In the genomic region with DNA sequence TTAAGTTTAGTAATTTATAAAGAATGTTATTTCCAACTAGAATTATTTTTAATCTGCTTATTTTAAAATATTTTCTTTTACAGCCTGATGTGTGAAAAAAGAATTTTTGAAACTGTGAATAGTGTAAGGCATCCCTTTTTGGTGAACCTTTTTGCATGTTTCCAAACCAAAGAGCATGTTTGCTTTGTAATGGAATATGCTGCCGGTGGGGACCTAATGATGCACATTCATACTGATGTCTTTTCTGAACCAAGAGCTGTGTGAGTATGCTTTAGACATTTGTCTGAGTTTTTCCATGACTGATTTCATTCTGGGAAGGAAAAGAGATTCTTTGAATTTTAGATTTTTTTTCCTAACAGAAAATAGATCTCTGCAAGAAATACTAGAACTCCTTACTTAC, we compare ENCODE assay signal across 19 cellular contexts.
DNase-seq lines count a peak whose midpoint lies in the region; ATAC-seq, FAIRE-seq and TF ChIP-seq lines count a peak whose summit lies in the region.
"Had no signal": no experiment of that assay in that cellular context is flagged by ENCODE, and none has a peak within 500 bp of the region (broad histone marks: within the 10 kb centered on the region; RNA-seq: fewer than 3 reads in every experiment).

No MANE protein-coding gene starts in this region.

- CTCF ChIA-PET in HepG2 (lab: Yijun Ruan, JAX; ENCODE audit: low intra/inter-chr PET ratio, low total read pairs), result no interaction called here

- H3K27ac ChIP-seq in HepG2 (ENCODE audit: extremely low read length, insufficient read depth, low read length) (no peak overlapping the region), right lobe of liver (no peak overlapping the region)

- peak; percentile 20 for DNase-seq in HepG2 (ENCODE audit: low spot score)
- DNase-seq in right lobe of liver, result no peak
- no peak for DNase-seq in chondrocyte (ENCODE audit: low spot score)
- peak; percentile 24 for DNase-seq in stromal cell of bone marrow (ENCODE audit: low read depth)
- DNase-seq in NCI-H2107 (lab: John Stamatoyannopoulos, UW), result no peak
- no peak for DNase-seq in A172 (ENCODE audit: low spot score)
- DNase-seq: 8988T; C1 segment of cervical spinal cord; Calu3; CD4-positive, alpha-beta memory T cell; COR-L47; DMS53; DND-41; HFFc6 had no signal

- H3K4me1 ChIP-seq in HepG2 (ENCODE audit: insufficient read depth, low read length) (peaks cover 16% of the 10 kb centered on the region), right lobe of liver (no peaks in the 10 kb centered on the region)
- H3K4me1 ChIP-seq: HAP-1 had no signal

- no peak overlapping the region for H3K4me3 Mint-ChIP-seq in chondrocyte (ENCODE audit: unreplicated experiment)
- H3K4me3 Mint-ChIP-seq: CD4-positive, alpha-beta memory T cell; GM23338; HFFc6 had no signal

- no peak overlapping the region for H3K9ac ChIP-seq in HepG2 (ENCODE audit: insufficient read depth, low read depth, low read length)

- H3K36me3 Mint-ChIP-seq in chondrocyte (ENCODE audit: low read depth), result peaks cover 17% of the 10 kb centered on the region

- H3K4me1 Mint-ChIP-seq in chondrocyte (ENCODE audit: low read depth), result peaks cover 10% of the 10 kb centered on the region
- H3K4me1 Mint-ChIP-seq: CD4-positive, alpha-beta memory T cell; GM23338 had no signal

- H3K27ac Mint-ChIP-seq in chondrocyte (ENCODE audit: unreplicated experiment), result peak overlapping the region; percentile 22
- H3K27ac Mint-ChIP-seq: CD4-positive, alpha-beta memory T cell; HFFc6 had no signal

- peak; percentile 62; the same call in 2 of the 3 replicates for ATAC-seq in HepG2
- ATAC-seq in right lobe of liver, result no peak
- no peak for ATAC-seq in HG02973 (IDR thresholded peaks at IDR 0.05; ENCODE audit: unreplicated experiment)
- ATAC-seq: GM23338 had no signal

- no peak overlapping the region for H3K4me3 ChIP-seq in HepG2 (replicated peaks in 1 of 3; ENCODE audit: insufficient read depth in 1 of 3, low read depth in 2 of 3, low read length in 3 of 3)
- H3K4me3 ChIP-seq in right lobe of liver, result no peak overlapping the region
- H3K4me3 ChIP-seq: GM23338, HAP-1 had no signal

- TF ChIP-seq CTCF in HepG2 (CRISPR knock-in tag; IDR thresholded peaks at IDR 0.05), result no peak
- TF ChIP-seq CTCF in right lobe of liver (IDR thresholded peaks at IDR 0.05), result no peak
- no peak for TF ChIP-seq CTCF in chondrocyte (IDR thresholded peaks at IDR 0.05)

- TF ChIP-seq POLR2A in HepG2 (IDR thresholded peaks at IDR 0.05; ENCODE audit: insufficient read depth in 1 of 2, low read depth in 2 of 2, low read length in 2 of 2) (no peak), right lobe of liver (IDR thresholded peaks at IDR 0.05) (no peak)

- intact Hi-C loops in HepG2 (cut with micrococcal nuclease; ENCODE audit: unreplicated experiment), result no loop called here
- intact Hi-C loops in right lobe of liver (cut with DNase I), result no loop called here

- no peaks in the 10 kb centered on the region for H4K20me1 ChIP-seq in HepG2 (ENCODE audit: insufficient read depth, low read length)

- H3K27me3 ChIP-seq in HepG2 (ENCODE audit: control insufficient read depth in 1 of 2, insufficient read depth in 2 of 2, low read length in 2 of 2) (no peaks in the 10 kb centered on the region), right lobe of liver (no peaks in the 10 kb centered on the region)

- TF ChIP-seq EP300 in HepG2 (IDR thresholded peaks at IDR 0.05; ENCODE audit: low read depth in 2 of 2, low read length in 2 of 2) (no peak), HepG2 (CRISPR knock-in tag; IDR thresholded peaks at IDR 0.05; ENCODE audit: borderline replicate concordance) (no peak)

- H3K36me3 ChIP-seq in HepG2 (replicated peaks in 1 of 2; ENCODE audit: control insufficient read depth in 1 of 2, insufficient read depth in 2 of 2, low read length in 2 of 2) (peaks cover 2 to 18% of the 10 kb centered on the region in 2 experiments; a peak in 4 of 5 replicates), right lobe of liver (peaks cover 0 to 18% (median 5%) of the 10 kb centered on the region in 4 donors)

- no peaks in the 10 kb centered on the region for H3K27me3 Mint-ChIP-seq in chondrocyte (ENCODE audit: low read depth)
- H3K27me3 Mint-ChIP-seq: CD4-positive, alpha-beta memory T cell had no signal

- WGBS in HepG2 (ENCODE audit: low lambda C conversion rate), result 46% methylated on average over 1 of the region's 1 CpG
- 80% methylated on average over 1 of the region's 1 CpG for WGBS in right lobe of liver (ENCODE audit: insufficient coverage, low coverage, low lambda C conversion rate, missing lambda C conversion rate)

- H3K9me3 ChIP-seq in HepG2 (ENCODE audit: low read length), result no peaks in the 10 kb centered on the region
- no peaks in the 10 kb centered on the region for H3K9me3 ChIP-seq in right lobe of liver
- H3K9me3 ChIP-seq: HAP-1 had no signal

- no peak for TF ChIP-seq RAD21 in HepG2 (CRISPR knock-in tag; IDR thresholded peaks at IDR 0.05)

- in situ Hi-C loops in HepG2 (cut with HindIII; ENCODE audit: extremely low pct_ligation_motif_present, low pct_unique_long_range_greater_than_20kb), result no loop called here

- no peak overlapping the region for H3K4me2 ChIP-seq in HepG2 (ENCODE audit: low read depth, low read length)
- H3K4me2 ChIP-seq: GM23338 had no signal

- no peaks in the 10 kb centered on the region for H3K79me2 ChIP-seq in HepG2 (ENCODE audit: insufficient read depth, low read length)

- BruUV-seq in HepG2 (replicated peaks; lab: Mats Ljungman, UMichigan), result no TSS peak

- no peak overlapping the region for H2AFZ ChIP-seq in HepG2 (ENCODE audit: low read length)
- H2AFZ ChIP-seq: GM23338 had no signal

- POLR2A ChIA-PET in HepG2 (lab: Yijun Ruan, JAX), result no interaction called here

- FAIRE-seq in HepG2 (lab: Jason Lieb, UNC), result no peak
- FAIRE-seq in islet of Langerhans (lab: Jason Lieb, UNC), result peak; percentile 69
- FAIRE-seq: GM12892 had no signal

- H3K9me3 Mint-ChIP-seq in chondrocyte (ENCODE audit: low read depth), result no peaks in the 10 kb centered on the region
- H3K9me3 Mint-ChIP-seq: CD4-positive, alpha-beta memory T cell; GM23338; HFFc6 had no signal

TF ChIP-seq in HepG2, 621 proteins besides CTCF, POLR2A, EP300 and RAD21 (continues in another document):
- no peak for TF ChIP-seq NFKBIZ (CRISPR knock-in tag; IDR thresholded peaks at IDR 0.05)
- TF ChIP-seq ZNF589 (CRISPR knock-in tag; conservative IDR thresholded peaks at IDR 0.05), result no peak
- TF ChIP-seq SMYD3 (CRISPR knock-in tag; IDR thresholded peaks at IDR 0.05), result no peak
- TF ChIP-seq, protein P1, sequence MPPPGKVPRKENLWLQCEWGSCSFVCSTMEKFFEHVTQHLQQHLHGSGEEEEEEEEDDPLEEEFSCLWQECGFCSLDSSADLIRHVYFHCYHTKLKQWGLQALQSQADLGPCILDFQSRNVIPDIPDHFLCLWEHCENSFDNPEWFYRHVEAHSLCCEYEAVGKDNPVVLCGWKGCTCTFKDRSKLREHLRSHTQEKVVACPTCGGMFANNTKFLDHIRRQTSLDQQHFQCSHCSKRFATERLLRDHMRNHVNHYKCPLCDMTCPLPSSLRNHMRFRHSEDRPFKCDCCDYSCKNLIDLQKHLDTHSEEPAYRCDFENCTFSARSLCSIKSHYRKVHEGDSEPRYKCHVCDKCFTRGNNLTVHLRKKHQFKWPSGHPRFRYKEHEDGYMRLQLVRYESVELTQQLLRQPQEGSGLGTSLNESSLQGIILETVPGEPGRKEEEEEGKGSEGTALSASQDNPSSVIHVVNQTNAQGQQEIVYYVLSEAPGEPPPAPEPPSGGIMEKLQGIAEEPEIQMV (CRISPR knock-in tag; IDR thresholded peaks at IDR 0.05; ENCODE audit: low read depth), result no peak
- TF ChIP-seq, protein P2, sequence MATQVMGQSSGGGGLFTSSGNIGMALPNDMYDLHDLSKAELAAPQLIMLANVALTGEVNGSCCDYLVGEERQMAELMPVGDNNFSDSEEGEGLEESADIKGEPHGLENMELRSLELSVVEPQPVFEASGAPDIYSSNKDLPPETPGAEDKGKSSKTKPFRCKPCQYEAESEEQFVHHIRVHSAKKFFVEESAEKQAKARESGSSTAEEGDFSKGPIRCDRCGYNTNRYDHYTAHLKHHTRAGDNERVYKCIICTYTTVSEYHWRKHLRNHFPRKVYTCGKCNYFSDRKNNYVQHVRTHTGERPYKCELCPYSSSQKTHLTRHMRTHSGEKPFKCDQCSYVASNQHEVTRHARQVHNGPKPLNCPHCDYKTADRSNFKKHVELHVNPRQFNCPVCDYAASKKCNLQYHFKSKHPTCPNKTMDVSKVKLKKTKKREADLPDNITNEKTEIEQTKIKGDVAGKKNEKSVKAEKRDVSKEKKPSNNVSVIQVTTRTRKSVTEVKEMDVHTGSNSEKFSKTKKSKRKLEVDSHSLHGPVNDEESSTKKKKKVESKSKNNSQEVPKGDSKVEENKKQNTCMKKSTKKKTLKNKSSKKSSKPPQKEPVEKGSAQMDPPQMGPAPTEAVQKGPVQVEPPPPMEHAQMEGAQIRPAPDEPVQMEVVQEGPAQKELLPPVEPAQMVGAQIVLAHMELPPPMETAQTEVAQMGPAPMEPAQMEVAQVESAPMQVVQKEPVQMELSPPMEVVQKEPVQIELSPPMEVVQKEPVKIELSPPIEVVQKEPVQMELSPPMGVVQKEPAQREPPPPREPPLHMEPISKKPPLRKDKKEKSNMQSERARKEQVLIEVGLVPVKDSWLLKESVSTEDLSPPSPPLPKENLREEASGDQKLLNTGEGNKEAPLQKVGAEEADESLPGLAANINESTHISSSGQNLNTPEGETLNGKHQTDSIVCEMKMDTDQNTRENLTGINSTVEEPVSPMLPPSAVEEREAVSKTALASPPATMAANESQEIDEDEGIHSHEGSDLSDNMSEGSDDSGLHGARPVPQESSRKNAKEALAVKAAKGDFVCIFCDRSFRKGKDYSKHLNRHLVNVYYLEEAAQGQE (IDR thresholded peaks at IDR 0.05; ENCODE audit: borderline replicate concordance in 1 of 2, low read depth in 1 of 2, low read length in 2 of 2), result no peak
- TF ChIP-seq NFYC (CRISPR knock-in tag; IDR thresholded peaks at IDR 0.05), result no peak
- TF ChIP-seq ZNF777 (CRISPR knock-in tag; IDR thresholded peaks at IDR 0.05), result no peak
- no peak for TF ChIP-seq SP5 (CRISPR knock-in tag; IDR thresholded peaks at IDR 0.05; ENCODE audit: borderline replicate concordance, low read depth)
- no peak for TF ChIP-seq MIXL1 (CRISPR knock-in tag; IDR thresholded peaks at IDR 0.05)
- TF ChIP-seq ZNF569 (CRISPR knock-in tag; IDR thresholded peaks at IDR 0.05; ENCODE audit: borderline replicate concordance), result no peak
- no peak for TF ChIP-seq ZNF274 (CRISPR knock-in tag; IDR thresholded peaks at IDR 0.05)
- TF ChIP-seq ZNF343 (CRISPR knock-in tag; IDR thresholded peaks at IDR 0.05), result no peak
- TF ChIP-seq, protein P3, sequence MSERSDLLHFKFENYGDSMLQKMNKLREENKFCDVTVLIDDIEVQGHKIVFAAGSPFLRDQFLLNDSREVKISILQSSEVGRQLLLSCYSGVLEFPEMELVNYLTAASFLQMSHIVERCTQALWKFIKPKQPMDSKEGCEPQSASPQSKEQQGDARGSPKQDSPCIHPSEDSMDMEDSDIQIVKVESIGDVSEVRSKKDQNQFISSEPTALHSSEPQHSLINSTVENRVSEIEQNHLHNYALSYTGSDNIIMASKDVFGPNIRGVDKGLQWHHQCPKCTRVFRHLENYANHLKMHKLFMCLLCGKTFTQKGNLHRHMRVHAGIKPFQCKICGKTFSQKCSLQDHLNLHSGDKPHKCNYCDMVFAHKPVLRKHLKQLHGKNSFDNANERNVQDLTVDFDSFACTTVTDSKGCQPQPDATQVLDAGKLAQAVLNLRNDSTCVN (CRISPR knock-in tag; IDR thresholded peaks at IDR 0.05; ENCODE audit: borderline replicate concordance), result no peak

Comparison
In these comparisons a context has a peak if more than half of its experiments do, and no peak if none do; other contexts are left out.
1. DNase-seq: peak in HepG2 (single experiment) and stromal cell of bone marrow (single experiment); none in right lobe of liver (0 of 3), chondrocyte (single experiment), NCI-H2107 (single experiment) and A172 (single experiment).